1 cellular context compared by ENCODE assay signal in the genomic region with DNA sequence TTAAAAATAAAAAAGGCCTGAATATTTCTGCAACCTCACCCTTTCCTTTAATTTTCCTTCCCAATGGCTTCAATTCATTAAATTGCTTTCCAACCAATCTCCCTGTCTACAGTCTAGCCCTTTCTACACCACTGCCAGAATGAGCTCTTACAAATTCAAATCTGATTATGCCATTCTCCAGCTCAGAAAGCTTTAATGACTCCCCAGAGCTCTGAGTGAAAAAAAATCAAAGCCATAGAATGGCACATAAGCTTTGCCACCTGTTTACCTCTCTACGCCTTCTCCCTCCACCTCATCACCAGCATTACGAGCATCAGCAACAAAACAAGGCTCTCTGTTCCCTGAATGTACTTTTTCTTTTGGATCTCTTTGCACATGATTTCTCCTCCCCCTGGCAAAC.
TF ChIP-seq lines count a peak whose summit lies in the region.

No MANE protein-coding gene starts in this region.

TF ChIP-seq in WTC11, 78 proteins besides CTCF, POLR2A, EP300 and RAD21 (continued from another document):
- TF ChIP-seq, protein P1, sequence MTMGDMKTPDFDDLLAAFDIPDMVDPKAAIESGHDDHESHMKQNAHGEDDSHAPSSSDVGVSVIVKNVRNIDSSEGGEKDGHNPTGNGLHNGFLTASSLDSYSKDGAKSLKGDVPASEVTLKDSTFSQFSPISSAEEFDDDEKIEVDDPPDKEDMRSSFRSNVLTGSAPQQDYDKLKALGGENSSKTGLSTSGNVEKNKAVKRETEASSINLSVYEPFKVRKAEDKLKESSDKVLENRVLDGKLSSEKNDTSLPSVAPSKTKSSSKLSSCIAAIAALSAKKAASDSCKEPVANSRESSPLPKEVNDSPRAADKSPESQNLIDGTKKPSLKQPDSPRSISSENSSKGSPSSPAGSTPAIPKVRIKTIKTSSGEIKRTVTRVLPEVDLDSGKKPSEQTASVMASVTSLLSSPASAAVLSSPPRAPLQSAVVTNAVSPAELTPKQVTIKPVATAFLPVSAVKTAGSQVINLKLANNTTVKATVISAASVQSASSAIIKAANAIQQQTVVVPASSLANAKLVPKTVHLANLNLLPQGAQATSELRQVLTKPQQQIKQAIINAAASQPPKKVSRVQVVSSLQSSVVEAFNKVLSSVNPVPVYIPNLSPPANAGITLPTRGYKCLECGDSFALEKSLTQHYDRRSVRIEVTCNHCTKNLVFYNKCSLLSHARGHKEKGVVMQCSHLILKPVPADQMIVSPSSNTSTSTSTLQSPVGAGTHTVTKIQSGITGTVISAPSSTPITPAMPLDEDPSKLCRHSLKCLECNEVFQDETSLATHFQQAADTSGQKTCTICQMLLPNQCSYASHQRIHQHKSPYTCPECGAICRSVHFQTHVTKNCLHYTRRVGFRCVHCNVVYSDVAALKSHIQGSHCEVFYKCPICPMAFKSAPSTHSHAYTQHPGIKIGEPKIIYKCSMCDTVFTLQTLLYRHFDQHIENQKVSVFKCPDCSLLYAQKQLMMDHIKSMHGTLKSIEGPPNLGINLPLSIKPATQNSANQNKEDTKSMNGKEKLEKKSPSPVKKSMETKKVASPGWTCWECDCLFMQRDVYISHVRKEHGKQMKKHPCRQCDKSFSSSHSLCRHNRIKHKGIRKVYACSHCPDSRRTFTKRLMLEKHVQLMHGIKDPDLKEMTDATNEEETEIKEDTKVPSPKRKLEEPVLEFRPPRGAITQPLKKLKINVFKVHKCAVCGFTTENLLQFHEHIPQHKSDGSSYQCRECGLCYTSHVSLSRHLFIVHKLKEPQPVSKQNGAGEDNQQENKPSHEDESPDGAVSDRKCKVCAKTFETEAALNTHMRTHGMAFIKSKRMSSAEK (CRISPR knock-in tag; IDR thresholded peaks at IDR 0.05; ENCODE audit: borderline replicate concordance) = no peak
- TF ChIP-seq, protein P2, sequence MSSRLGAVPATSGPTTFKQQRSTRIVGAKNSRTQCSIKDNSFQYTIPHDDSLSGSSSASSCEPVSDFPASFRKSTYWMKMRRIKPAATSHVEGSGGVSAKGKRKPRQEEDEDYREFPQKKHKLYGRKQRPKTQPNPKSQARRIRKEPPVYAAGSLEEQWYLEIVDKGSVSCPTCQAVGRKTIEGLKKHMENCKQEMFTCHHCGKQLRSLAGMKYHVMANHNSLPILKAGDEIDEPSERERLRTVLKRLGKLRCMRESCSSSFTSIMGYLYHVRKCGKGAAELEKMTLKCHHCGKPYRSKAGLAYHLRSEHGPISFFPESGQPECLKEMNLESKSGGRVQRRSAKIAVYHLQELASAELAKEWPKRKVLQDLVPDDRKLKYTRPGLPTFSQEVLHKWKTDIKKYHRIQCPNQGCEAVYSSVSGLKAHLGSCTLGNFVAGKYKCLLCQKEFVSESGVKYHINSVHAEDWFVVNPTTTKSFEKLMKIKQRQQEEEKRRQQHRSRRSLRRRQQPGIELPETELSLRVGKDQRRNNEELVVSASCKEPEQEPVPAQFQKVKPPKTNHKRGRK (CRISPR knock-in tag; IDR thresholded peaks at IDR 0.05; ENCODE audit: borderline replicate concordance) = no peak
- TF ChIP-seq, protein P3, sequence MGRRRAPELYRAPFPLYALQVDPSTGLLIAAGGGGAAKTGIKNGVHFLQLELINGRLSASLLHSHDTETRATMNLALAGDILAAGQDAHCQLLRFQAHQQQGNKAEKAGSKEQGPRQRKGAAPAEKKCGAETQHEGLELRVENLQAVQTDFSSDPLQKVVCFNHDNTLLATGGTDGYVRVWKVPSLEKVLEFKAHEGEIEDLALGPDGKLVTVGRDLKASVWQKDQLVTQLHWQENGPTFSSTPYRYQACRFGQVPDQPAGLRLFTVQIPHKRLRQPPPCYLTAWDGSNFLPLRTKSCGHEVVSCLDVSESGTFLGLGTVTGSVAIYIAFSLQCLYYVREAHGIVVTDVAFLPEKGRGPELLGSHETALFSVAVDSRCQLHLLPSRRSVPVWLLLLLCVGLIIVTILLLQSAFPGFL (CRISPR knock-in tag; IDR thresholded peaks at IDR 0.05; ENCODE audit: borderline replicate concordance) = no peak
- no peak for TF ChIP-seq EMX1 (CRISPR knock-in tag; IDR thresholded peaks at IDR 0.05)
- TF ChIP-seq, protein P4, sequence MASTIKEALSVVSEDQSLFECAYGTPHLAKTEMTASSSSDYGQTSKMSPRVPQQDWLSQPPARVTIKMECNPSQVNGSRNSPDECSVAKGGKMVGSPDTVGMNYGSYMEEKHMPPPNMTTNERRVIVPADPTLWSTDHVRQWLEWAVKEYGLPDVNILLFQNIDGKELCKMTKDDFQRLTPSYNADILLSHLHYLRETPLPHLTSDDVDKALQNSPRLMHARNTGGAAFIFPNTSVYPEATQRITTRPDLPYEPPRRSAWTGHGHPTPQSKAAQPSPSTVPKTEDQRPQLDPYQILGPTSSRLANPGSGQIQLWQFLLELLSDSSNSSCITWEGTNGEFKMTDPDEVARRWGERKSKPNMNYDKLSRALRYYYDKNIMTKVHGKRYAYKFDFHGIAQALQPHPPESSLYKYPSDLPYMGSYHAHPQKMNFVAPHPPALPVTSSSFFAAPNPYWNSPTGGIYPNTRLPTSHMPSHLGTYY (CRISPR knock-in tag; IDR thresholded peaks at IDR 0.05) = no peak
- TF ChIP-seq, protein P5, sequence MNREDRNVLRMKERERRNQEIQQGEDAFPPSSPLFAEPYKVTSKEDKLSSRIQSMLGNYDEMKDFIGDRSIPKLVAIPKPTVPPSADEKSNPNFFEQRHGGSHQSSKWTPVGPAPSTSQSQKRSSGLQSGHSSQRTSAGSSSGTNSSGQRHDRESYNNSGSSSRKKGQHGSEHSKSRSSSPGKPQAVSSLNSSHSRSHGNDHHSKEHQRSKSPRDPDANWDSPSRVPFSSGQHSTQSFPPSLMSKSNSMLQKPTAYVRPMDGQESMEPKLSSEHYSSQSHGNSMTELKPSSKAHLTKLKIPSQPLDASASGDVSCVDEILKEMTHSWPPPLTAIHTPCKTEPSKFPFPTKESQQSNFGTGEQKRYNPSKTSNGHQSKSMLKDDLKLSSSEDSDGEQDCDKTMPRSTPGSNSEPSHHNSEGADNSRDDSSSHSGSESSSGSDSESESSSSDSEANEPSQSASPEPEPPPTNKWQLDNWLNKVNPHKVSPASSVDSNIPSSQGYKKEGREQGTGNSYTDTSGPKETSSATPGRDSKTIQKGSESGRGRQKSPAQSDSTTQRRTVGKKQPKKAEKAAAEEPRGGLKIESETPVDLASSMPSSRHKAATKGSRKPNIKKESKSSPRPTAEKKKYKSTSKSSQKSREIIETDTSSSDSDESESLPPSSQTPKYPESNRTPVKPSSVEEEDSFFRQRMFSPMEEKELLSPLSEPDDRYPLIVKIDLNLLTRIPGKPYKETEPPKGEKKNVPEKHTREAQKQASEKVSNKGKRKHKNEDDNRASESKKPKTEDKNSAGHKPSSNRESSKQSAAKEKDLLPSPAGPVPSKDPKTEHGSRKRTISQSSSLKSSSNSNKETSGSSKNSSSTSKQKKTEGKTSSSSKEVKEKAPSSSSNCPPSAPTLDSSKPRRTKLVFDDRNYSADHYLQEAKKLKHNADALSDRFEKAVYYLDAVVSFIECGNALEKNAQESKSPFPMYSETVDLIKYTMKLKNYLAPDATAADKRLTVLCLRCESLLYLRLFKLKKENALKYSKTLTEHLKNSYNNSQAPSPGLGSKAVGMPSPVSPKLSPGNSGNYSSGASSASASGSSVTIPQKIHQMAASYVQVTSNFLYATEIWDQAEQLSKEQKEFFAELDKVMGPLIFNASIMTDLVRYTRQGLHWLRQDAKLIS (CRISPR knock-in tag; IDR thresholded peaks at IDR 0.05; ENCODE audit: borderline replicate concordance) = no peak
